10 cellular contexts compared by ENCODE assay signal in genomic region chr13:108925070-108925469, GRCh38.
"Had no signal": no experiment of that assay in that cellular context is flagged by ENCODE, and none has a peak within 500 bp of the region (broad histone marks: within the 10 kb centered on the region; RNA-seq: fewer than 3 reads in every experiment).

No MANE protein-coding gene starts in this region.

- H3K4me3 Mint-ChIP-seq: HFFc6, IgD-negative memory B cell had no signal

- H3K27ac Mint-ChIP-seq: HFFc6, IgD-negative memory B cell had no signal

- H3K36me3 ChIP-seq: HAP-1 had no signal

- H3K4me1 Mint-ChIP-seq: IgD-negative memory B cell had no signal

- H3K9ac ChIP-seq: GM23248, KMS-11 had no signal

- H3K9me3 ChIP-seq: HAP-1 had no signal

- ATAC-seq: HCT116 had no signal

- H3K4me1 ChIP-seq: HAP-1 had no signal

- H3K9me3 Mint-ChIP-seq: HFFc6, IgD-negative memory B cell had no signal

- FAIRE-seq: HTR-8/SVneo had no signal

- H3K27ac ChIP-seq: GM23248, HL-60, KMS-11 had no signal

- H3K4me3 ChIP-seq: GM23248, HAP-1 had no signal

- DNase-seq: GM23248, GOT3, HFFc6, KBM-7 had no signal

- H3K36me3 Mint-ChIP-seq: IgD-negative memory B cell had no signal
